Comparison of ENCODE assay signal across 19 cellular contexts in genomic region chr12:96383991-96384390, GRCh38. TPM values are rescaled to one million over a fixed set of nuclear protein-coding genes. Genes with fewer than 3 reads are reported as not detected.
DNase-seq lines count a peak whose midpoint lies in the region; ATAC-seq and TF ChIP-seq lines count a peak whose summit lies in the region.
"Had no signal": no experiment of that assay in that cellular context is flagged by ENCODE, and none has a peak within 500 bp of the region (broad histone marks: within the 10 kb centered on the region; RNA-seq: fewer than 3 reads in every experiment).

No MANE protein-coding gene starts in this region.

- H3K4me1 Mint-ChIP-seq in chondrocyte (ENCODE audit: low read depth): peaks cover 48% of the 10 kb centered on the region
- H3K4me1 Mint-ChIP-seq in memory B cell: peaks cover 38% of the 10 kb centered on the region

- DNase-seq in EL: peak; percentile 43
- peak; percentile 58 for DNase-seq in M059J (ENCODE audit: low read depth)
- no peak for DNase-seq in chondrocyte (ENCODE audit: low spot score)
- no peak for DNase-seq in memory B cell (ENCODE audit: low spot score in 2 of 2)
- no peak for DNase-seq in omental fat pad (ENCODE audit: low spot score)
- DNase-seq: BE2C; colonic mucosa; GF-D8; heart left ventricle; MV-4-11; NCI-H2029; NCI-H510A; sigmoid colon; stimulated activated CD4-positive, alpha-beta T cell treated with anti-CD3 and anti-CD28 coated beads, Interleukin-2, amount 100 ng/mL, for 48 hours; T-helper 9 cell; testis had no signal

- H3K4me3 Mint-ChIP-seq in chondrocyte (ENCODE audit: unreplicated experiment) (no peak overlapping the region), memory B cell (no peak overlapping the region)
- H3K4me3 Mint-ChIP-seq: mesothelial cell of epicardium had no signal

- TF ChIP-seq POLR2A in GM18505 (IDR thresholded peaks at IDR 0.05; ENCODE audit: borderline replicate concordance, extremely low read depth, insufficient read depth, insufficient read length): no peak

- H3K36me3 Mint-ChIP-seq in chondrocyte (ENCODE audit: low read depth) (no peaks in the 10 kb centered on the region), memory B cell (peaks cover 9% of the 10 kb centered on the region)

- no peaks in the 10 kb centered on the region for H3K9me3 Mint-ChIP-seq in chondrocyte (ENCODE audit: low read depth)
- H3K9me3 Mint-ChIP-seq in memory B cell: no peaks in the 10 kb centered on the region

- ATAC-seq in memory B cell (ENCODE audit: low read depth): no peak
- no peak for ATAC-seq in GM18505 (IDR thresholded peaks at IDR 0.05; ENCODE audit: unreplicated experiment)
- ATAC-seq in GM19455 (IDR thresholded peaks at IDR 0.05; ENCODE audit: unreplicated experiment): no peak
- ATAC-seq in omental fat pad (ENCODE audit: low FRiP score): no peak
- ATAC-seq: heart left ventricle had no signal

- H3K27me3 Mint-ChIP-seq in chondrocyte (ENCODE audit: low read depth) (no peaks in the 10 kb centered on the region), memory B cell (no peaks in the 10 kb centered on the region)

- no peak for TF ChIP-seq CTCF in chondrocyte (IDR thresholded peaks at IDR 0.05)
- TF ChIP-seq CTCF in omental fat pad (IDR thresholded peaks at IDR 0.05): no peak

- H3K27ac Mint-ChIP-seq in chondrocyte (ENCODE audit: unreplicated experiment) (peak overlapping the region; percentile 83), memory B cell (peak overlapping the region; percentile 40)
- H3K27ac Mint-ChIP-seq: mesothelial cell of epicardium had no signal

RNA-seq across cellular contexts. Expression of gene CDK17, which starts 16.2 kb away (rescaled TPM):
- total RNA-seq in M059J (2014; rRNA removed; shearing (Covaris generic)): 19.1 and 25.8 TPM in 2 replicates
- total RNA-seq in chondrocyte: 26.8 to 28.5 TPM (median 26.9 TPM) in 3 replicates
- total RNA-seq in omental fat pad: 100 to 1,000 TPM in 2 of 4 donors, 10 to 100 TPM in 2; 35.8 to 107 (median 100) TPM

Comparison
In these comparisons a context has a peak if more than half of its experiments do, and no peak if none do; other contexts are left out.
1. DNase-seq: peak in EL (single experiment) and M059J (single experiment); none in chondrocyte (single experiment), memory B cell (0 of 2) and omental fat pad (single experiment).